21 cellular contexts compared by ENCODE assay signal in genomic region chr2:142217804-142218203, GRCh38.
A peak's percentile ranks its signal among the peaks of the same experiment; 100 is the strongest.
DNase-seq lines count a peak whose midpoint lies in the region; ATAC-seq, FAIRE-seq and TF ChIP-seq lines count a peak whose summit lies in the region.
"Had no signal": no experiment of that assay in that cellular context is flagged by ENCODE, and none has a peak within 500 bp of the region (broad histone marks: within the 10 kb centered on the region; RNA-seq: fewer than 3 reads in every experiment).

No MANE protein-coding gene starts in this region.

- H3K27ac ChIP-seq in ACC112 (ENCODE audit: low read depth, low read length) = peak overlapping the region; percentile 18; the same call in 1 of the 2 replicates
- no peak overlapping the region for H3K27ac ChIP-seq in PC-3 (ENCODE audit: low read length)
- peak overlapping the region; percentile 37 for H3K27ac ChIP-seq in keratinocyte (ENCODE audit: control insufficient read depth, insufficient read depth, low read length)

- H3K9me3 ChIP-seq in PC-3 (ENCODE audit: low read length) (no peaks in the 10 kb centered on the region), keratinocyte (ENCODE audit: control insufficient read depth, low read depth, low read length) (no peaks in the 10 kb centered on the region)
- H3K9me3 ChIP-seq: SK-N-SH had no signal

- H3K4me3 ChIP-seq in ACC112 (ENCODE audit: low read depth, low read length) = no peak overlapping the region
- no peak overlapping the region for H3K4me3 ChIP-seq in PC-3 (ENCODE audit: low read length)
- H3K4me3 ChIP-seq in keratinocyte (ENCODE audit: control insufficient read depth in 2 of 3, extremely low read depth in 1 of 3, insufficient read depth in 2 of 3, low read depth in 1 of 3, low read length in 3 of 3) = no peak overlapping the region
- H3K4me3 ChIP-seq: BLaER1, GM23338 had no signal

- TF ChIP-seq CTCF in PC-3 (conservative IDR thresholded peaks at IDR 0.05; ENCODE audit: low read depth, low read length) (no peak), chondrocyte (IDR thresholded peaks at IDR 0.05) (no peak), keratinocyte (optimal IDR thresholded peaks at IDR 0.05 in 1 of 3, IDR thresholded peaks at IDR 0.05 in 1 of 3, conservative IDR thresholded peaks at IDR 0.05 in 1 of 3; ENCODE audit: extremely low read depth in 1 of 3, insufficient read depth in 2 of 3, low read length in 3 of 3) (no peak)

- H3K36me3 ChIP-seq in ACC112 (ENCODE audit: insufficient read depth, low read length) = no peaks in the 10 kb centered on the region
- no peaks in the 10 kb centered on the region for H3K36me3 ChIP-seq in PC-3 (ENCODE audit: low read depth, low read length)
- no peaks in the 10 kb centered on the region for H3K36me3 ChIP-seq in keratinocyte (ENCODE audit: control insufficient read depth in 2 of 2, extremely low read depth in 1 of 2, insufficient read depth in 2 of 2, low read length in 2 of 2)
- H3K36me3 ChIP-seq: BLaER1 had no signal

- H3K79me2 ChIP-seq in ACC112 (ENCODE audit: control insufficient read depth, insufficient read depth, low read length, unreplicated experiment) = no peaks in the 10 kb centered on the region
- H3K79me2 ChIP-seq in PC-3 (ENCODE audit: low read length) = no peaks in the 10 kb centered on the region
- H3K79me2 ChIP-seq in keratinocyte (ENCODE audit: control insufficient read depth, insufficient read depth, low read length) = no peaks in the 10 kb centered on the region

- peaks cover 19% of the 10 kb centered on the region for H3K9me3 Mint-ChIP-seq in chondrocyte (ENCODE audit: low read depth)
- H3K9me3 Mint-ChIP-seq: GM23338 had no signal

- peak; percentile 18 for DNase-seq in PC-3
- no peak for DNase-seq in chondrocyte (ENCODE audit: low spot score)
- no peak for DNase-seq in keratinocyte (ENCODE audit: low read depth, low spot score)
- no peak for DNase-seq in posterior cingulate gyrus
- DNase-seq: 8988T; CD8-positive, alpha-beta memory T cell; DMS79; KG1; NCI-H1048; NCI-H2227 treated with DMSO at 0.1 percent for 48 hours; NCI-H524; SK-N-SH had no signal

- H3K4me2 ChIP-seq in PC-3 (ENCODE audit: low read length) = peak overlapping the region; percentile 45; the same call in 1 of the 2 replicates
- no peak overlapping the region for H3K4me2 ChIP-seq in keratinocyte (ENCODE audit: control insufficient read depth, extremely low read depth, insufficient read depth, low read depth, low read length)
- H3K4me2 ChIP-seq: GM23338, SK-N-SH had no signal

- dilution Hi-C loops in keratinocyte (cut with MboI; ENCODE audit: extremely low pct_ligation_motif_present, low sequenced_read_pairs) = no loop called here

- H4K20me1 ChIP-seq in PC-3 (ENCODE audit: low read length) = no peaks in the 10 kb centered on the region
- no peaks in the 10 kb centered on the region for H4K20me1 ChIP-seq in keratinocyte (ENCODE audit: control insufficient read depth, extremely low read depth, insufficient read depth, low read length)
- H4K20me1 ChIP-seq: BLaER1 had no signal

- peaks cover 17% of the 10 kb centered on the region for H3K4me1 Mint-ChIP-seq in chondrocyte (ENCODE audit: low read depth)
- H3K4me1 Mint-ChIP-seq: CD8-positive, alpha-beta memory T cell had no signal

- no peaks in the 10 kb centered on the region for H3K27me3 Mint-ChIP-seq in chondrocyte (ENCODE audit: low read depth)
- H3K27me3 Mint-ChIP-seq: CD8-positive, alpha-beta memory T cell had no signal

- no peaks in the 10 kb centered on the region for H3K36me3 Mint-ChIP-seq in chondrocyte (ENCODE audit: low read depth)
- H3K36me3 Mint-ChIP-seq: CD8-positive, alpha-beta memory T cell had no signal

- BruUV-seq in PC-3 (replicated peaks; lab: Mats Ljungman, UMichigan) = no TSS peak

- no peaks in the 10 kb centered on the region for H3K9me1 ChIP-seq in keratinocyte (ENCODE audit: control insufficient read depth, extremely low read depth, insufficient read depth, low read length)

- H3K4me3 Mint-ChIP-seq in chondrocyte (ENCODE audit: unreplicated experiment) = no peak overlapping the region
- H3K4me3 Mint-ChIP-seq: CD8-positive, alpha-beta memory T cell; GM23338 had no signal

- H3K9me2 ChIP-seq in PC-3 (replicated peaks; ENCODE audit: low read length) = no peaks in the 10 kb centered on the region
- H3K9me2 ChIP-seq: SK-N-SH had no signal

- peak overlapping the region; percentile 74 for H3K27ac Mint-ChIP-seq in chondrocyte (ENCODE audit: unreplicated experiment)
- H3K27ac Mint-ChIP-seq: CD8-positive, alpha-beta memory T cell; GM23338 had no signal

- intact Hi-C loops in PC-3 (cut with micrococcal nuclease) = no loop called here
- intact Hi-C loops in posterior cingulate gyrus (cut with DNase I) = no loop called here

- H2AFZ ChIP-seq in ACC112 (ENCODE audit: low read length, unreplicated experiment) = no peak overlapping the region
- no peak overlapping the region for H2AFZ ChIP-seq in PC-3 (ENCODE audit: low read length)
- no peak overlapping the region for H2AFZ ChIP-seq in keratinocyte (ENCODE audit: control insufficient read depth, low read length)
- H2AFZ ChIP-seq: GM23338 had no signal

- ATAC-seq in PC-3 (peak; percentile 74), GM21526 (IDR thresholded peaks at IDR 0.05; ENCODE audit: low FRiP score, unreplicated experiment) (no peak), GM21619 (IDR thresholded peaks at IDR 0.05; ENCODE audit: unreplicated experiment) (no peak), HG02642 (IDR thresholded peaks at IDR 0.05; ENCODE audit: poor library complexity, unreplicated experiment) (no peak)
- ATAC-seq: GM23338, Panc1, Right ventricle myocardium inferior had no signal

- H3K4me1 ChIP-seq in ACC112 (ENCODE audit: control insufficient read depth, insufficient read depth, low read length, unreplicated experiment) (no peaks in the 10 kb centered on the region), PC-3 (ENCODE audit: insufficient read depth, low read length) (no peaks in the 10 kb centered on the region), keratinocyte (ENCODE audit: control insufficient read depth, extremely low read depth, insufficient read depth, low read length) (peaks cover 2% of the 10 kb centered on the region)

- H3K27me3 ChIP-seq in ACC112 (ENCODE audit: insufficient read depth, low read length) (no peaks in the 10 kb centered on the region), PC-3 (ENCODE audit: low read length) (no peaks in the 10 kb centered on the region), keratinocyte (ENCODE audit: control insufficient read depth, extremely low read depth, insufficient read depth, low read length) (no peaks in the 10 kb centered on the region)
- H3K27me3 ChIP-seq: BLaER1 had no signal

- CTCF ChIA-PET in PC-3 (lab: Charles Lee) = interaction anchor here (0.6 kb wide), 1 partner anchor 14 kb away, joined by 3 read pairs; no protein-coding TSS in a partner anchor

- H3F3A ChIP-seq in PC-3 (ENCODE audit: low read length, unreplicated experiment) = no peaks in the 10 kb centered on the region

- POLR2A ChIA-PET in PC-3 (lab: Charles Lee; ENCODE audit: unreplicated experiment) = no interaction called here

- H3K9ac ChIP-seq in PC-3 (ENCODE audit: low read length) = no peak overlapping the region
- H3K9ac ChIP-seq in keratinocyte (ENCODE audit: control insufficient read depth, extremely low read depth, insufficient read depth, low read length) = no peak overlapping the region
- H3K9ac ChIP-seq: BLaER1, SK-N-SH had no signal

- FAIRE-seq in keratinocyte (lab: Jason Lieb, UNC) = no peak
- FAIRE-seq: D721Med had no signal
